Comparison of ENCODE assay signal across 8 cellular contexts in genomic region chr12:119051474-119051873, GRCh38.
"Had no signal": no experiment of that assay in that cellular context is flagged by ENCODE, and none has a peak within 500 bp of the region (broad histone marks: within the 10 kb centered on the region; RNA-seq: fewer than 3 reads in every experiment).

No MANE protein-coding gene starts in this region.

- ATAC-seq: GM12878 had no signal

- FAIRE-seq: G401.6, GM12878, GM12891, GM12892, GM18507, GM19239 had no signal

- H3K4me3 ChIP-seq: GM12878 had no signal

- DNase-seq: GDM1, GF-D8 had no signal
